18 cellular contexts compared by ENCODE assay signal in genomic region chr2:215316336-215316735, GRCh38. TPM values are rescaled to one million over a fixed set of nuclear protein-coding genes. Genes with fewer than 3 reads are reported as not detected.
DNase-seq lines count a peak whose midpoint lies in the region; ATAC-seq, FAIRE-seq and TF ChIP-seq lines count a peak whose summit lies in the region.
"Had no signal": no experiment of that assay in that cellular context is flagged by ENCODE, and none has a peak within 500 bp of the region (broad histone marks: within the 10 kb centered on the region; RNA-seq: fewer than 3 reads in every experiment).

No MANE protein-coding gene starts in this region.

- H3K4me3 Mint-ChIP-seq in CD4-positive, alpha-beta T cell: peak overlapping the region; percentile 39

- no peak for DNase-seq in CD4-positive, alpha-beta T cell
- DNase-seq in PC-3: no peak
- peak; percentile 14 for DNase-seq in esophagus muscularis mucosa (ENCODE audit: extremely low spot score)
- DNase-seq in NCI-H524 treated with DMSO at 0.1 percent for 48 hours (lab: John Stamatoyannopoulos, UW): no peak
- no peak for DNase-seq in D721Med (ENCODE audit: insufficient read length, low spot score)
- DNase-seq: BE2C, GM23248, NCI-H146, NCI-H2107, NCI-H226, NCI-H526 treated with DMSO at 0.1 percent for 48 hours, Right ventricle myocardium superior had no signal

- BruUV-seq in PC-3 (replicated peaks; lab: Mats Ljungman, UMichigan): no TSS peak

- peak overlapping the region; percentile 25 for H3K27ac Mint-ChIP-seq in CD4-positive, alpha-beta T cell
- H3K27ac Mint-ChIP-seq: IgD-negative memory B cell had no signal

- H3K27me3 ChIP-seq in CD4-positive, alpha-beta T cell (ENCODE audit: control insufficient read depth, insufficient read depth, low read length): no peaks in the 10 kb centered on the region
- H3K27me3 ChIP-seq in PC-3 (ENCODE audit: low read length) (no peaks in the 10 kb centered on the region), esophagus muscularis mucosa (no peaks in the 10 kb centered on the region)
- H3K27me3 ChIP-seq: BE2C had no signal

- H2AFZ ChIP-seq in PC-3 (ENCODE audit: low read length): no peak overlapping the region
- H2AFZ ChIP-seq: GM23248 had no signal

- POLR2A ChIA-PET in CD4-positive, alpha-beta T cell (lab: Charles Lee): no interaction called here
- POLR2A ChIA-PET in PC-3 (lab: Charles Lee; ENCODE audit: unreplicated experiment): no interaction called here

- WGBS in esophagus muscularis mucosa: 86% methylated on average over 2 of the region's 2 CpGs

- CTCF ChIA-PET in CD4-positive, alpha-beta T cell (lab: Charles Lee): no interaction called here
- CTCF ChIA-PET in PC-3 (lab: Charles Lee): no interaction called here

- H3K9me3 ChIP-seq in CD4-positive, alpha-beta T cell (ENCODE audit: control insufficient read depth, low read length): no peaks in the 10 kb centered on the region
- H3K9me3 ChIP-seq in PC-3 (ENCODE audit: low read length): no peaks in the 10 kb centered on the region
- H3K9me3 ChIP-seq in esophagus muscularis mucosa: no peaks in the 10 kb centered on the region
- H3K9me3 ChIP-seq: BE2C had no signal

- peaks cover 41% of the 10 kb centered on the region for H3K4me1 ChIP-seq in PC-3 (ENCODE audit: insufficient read depth, low read length)
- H3K4me1 ChIP-seq in esophagus muscularis mucosa: peaks cover 7 to 22% (median 16%) of the 10 kb centered on the region in 4 donors
- H3K4me1 ChIP-seq: BE2C had no signal

- no peaks in the 10 kb centered on the region for H3K9me2 ChIP-seq in PC-3 (replicated peaks; ENCODE audit: low read length)

- no peaks in the 10 kb centered on the region for H4K20me1 ChIP-seq in PC-3 (ENCODE audit: low read length)

- H3K4me1 Mint-ChIP-seq in CD4-positive, alpha-beta T cell (ENCODE audit: low read depth): peaks cover 54% of the 10 kb centered on the region

- peaks cover 53% of the 10 kb centered on the region for H3K79me2 ChIP-seq in PC-3 (ENCODE audit: low read length)

- H3K36me3 ChIP-seq in PC-3 (ENCODE audit: low read depth, low read length) (peaks cover 54% of the 10 kb centered on the region), esophagus muscularis mucosa (peaks cover 21 to 48% (median 28%) of the 10 kb centered on the region in 4 donors)

- peak overlapping the region; percentile 12; the same call in 1 of the 2 replicates for H3K4me2 ChIP-seq in PC-3 (ENCODE audit: low read length)

- H3K9me3 Mint-ChIP-seq in CD4-positive, alpha-beta T cell: no peaks in the 10 kb centered on the region
- H3K9me3 Mint-ChIP-seq: IgD-negative memory B cell had no signal

- TF ChIP-seq EP300 in esophagus muscularis mucosa (IDR thresholded peaks at IDR 0.05): no peak

- H3K27me3 Mint-ChIP-seq in CD4-positive, alpha-beta T cell: no peaks in the 10 kb centered on the region
- H3K27me3 Mint-ChIP-seq: IgD-negative memory B cell had no signal

- no peak for TF ChIP-seq POLR2A in esophagus muscularis mucosa (IDR thresholded peaks at IDR 0.05; ENCODE audit: low read depth)

- H3K4me3 ChIP-seq in PC-3 (ENCODE audit: low read length): no peak overlapping the region
- no peak overlapping the region for H3K4me3 ChIP-seq in esophagus muscularis mucosa
- H3K4me3 ChIP-seq: GM23248 had no signal

- TF ChIP-seq CTCF in 22Rv1 (IDR thresholded peaks at IDR 0.05): no peak
- TF ChIP-seq CTCF in CD4-positive, alpha-beta T cell (IDR thresholded peaks at IDR 0.05): no peak
- TF ChIP-seq CTCF in PC-3 (conservative IDR thresholded peaks at IDR 0.05; ENCODE audit: low read depth, low read length): no peak
- TF ChIP-seq CTCF in esophagus muscularis mucosa (IDR thresholded peaks at IDR 0.05): no peak
- no peak for TF ChIP-seq CTCF in D721Med (IDR thresholded peaks at IDR 0.05; ENCODE audit: insufficient read depth, missing control alignments)

- intact Hi-C loops in CD4-positive, alpha-beta T cell (cut with DNase I, micrococcal nuclease): loop anchor here in 1 of 2 experiments (5.0 kb wide), 1 partner anchor 696 kb away; the partner anchor contains the start of gene MREG
- intact Hi-C loops in PC-3 (cut with micrococcal nuclease): loop anchor here (10.0 kb wide), 1 partner anchor 218 kb away; no protein-coding TSS in a partner anchor
- intact Hi-C loops in esophagus muscularis mucosa (cut with DNase I): no loop called here

- H3K27ac ChIP-seq in 22Rv1 (0 out of 2 replicates have a peak overlapping the region, but pooled peaks have one; percentile 8), PC-3 (ENCODE audit: low read length) (no peak overlapping the region), esophagus muscularis mucosa (replicated peaks in 1 of 4) (no peak overlapping the region)
- no peak overlapping the region for H3K27ac ChIP-seq in CD4-positive, alpha-beta T cell (ENCODE audit: low read depth, low read length)
- H3K27ac ChIP-seq: GM23248 had no signal

- peaks cover 84% of the 10 kb centered on the region for H3K36me3 Mint-ChIP-seq in CD4-positive, alpha-beta T cell (ENCODE audit: low read depth)

- no peaks in the 10 kb centered on the region for H3F3A ChIP-seq in PC-3 (ENCODE audit: low read length, unreplicated experiment)

- H3K9ac ChIP-seq in PC-3 (ENCODE audit: low read length): no peak overlapping the region
- H3K9ac ChIP-seq: GM23248 had no signal

- no peak for FAIRE-seq in D721Med (lab: Jason Lieb, UNC)
- FAIRE-seq: GM12892 had no signal

- ATAC-seq in CD4-positive, alpha-beta T cell (ENCODE audit: poor library complexity): no peak
- ATAC-seq in PC-3 (no peak), HG03097 (IDR thresholded peaks at IDR 0.05; ENCODE audit: low FRiP score, unreplicated experiment) (no peak)
- ATAC-seq: HCT116, SK-N-SH treated with all-trans-retinoic acid at 6 μM for 48 hours had no signal

RNA-seq across cellular contexts. Expression of gene ATIC, which starts 4.5 kb away (rescaled TPM):
- total RNA-seq in CD4-positive, alpha-beta T cell: 10 to 100 TPM; 40.5 to 43.3 TPM
- total RNA-seq in PC-3 (2014; rRNA removed) (41.7 and 78.8 TPM in 2 replicates), esophagus muscularis mucosa (10 to 100 TPM; 29.1 to 50.8 (median 34.4) TPM)
